ENCODE assay signal across 29 cellular contexts in genomic region chr12:56862264-56862663, GRCh38.
A peak's percentile ranks its signal among the peaks of the same experiment; 100 is the strongest.
DNase-seq lines count a peak whose midpoint lies in the region; ATAC-seq, FAIRE-seq and TF ChIP-seq lines count a peak whose summit lies in the region.
"Had no signal": no experiment of that assay in that cellular context is flagged by ENCODE, and none has a peak within 500 bp of the region (broad histone marks: within the 10 kb centered on the region; RNA-seq: fewer than 3 reads in every experiment).

No MANE protein-coding gene starts in this region.

- 0% methylated on average over 2 of the region's 2 CpGs for WGBS in HepG2 (ENCODE audit: low lambda C conversion rate)
- 80% methylated on average over 2 of the region's 2 CpGs for WGBS in right lobe of liver (ENCODE audit: insufficient coverage, low coverage, low lambda C conversion rate, missing lambda C conversion rate)

- CTCF ChIA-PET in HepG2 (lab: Yijun Ruan, JAX; ENCODE audit: low intra/inter-chr PET ratio, low total read pairs): no interaction called here

- TF ChIP-seq POLR2A in HepG2 (IDR thresholded peaks at IDR 0.05; ENCODE audit: insufficient read depth in 1 of 2, low read depth in 2 of 2, low read length in 2 of 2) (no peak), right lobe of liver (IDR thresholded peaks at IDR 0.05) (no peak)

- BruUV-seq in HepG2 (replicated peaks; lab: Mats Ljungman, UMichigan): no TSS peak

- TF ChIP-seq CTCF in HepG2 (CRISPR knock-in tag; IDR thresholded peaks at IDR 0.05) (no peak), right lobe of liver (IDR thresholded peaks at IDR 0.05) (no peak)

- no peak for DNase-seq in HepG2 (ENCODE audit: low spot score)
- DNase-seq in right lobe of liver: no peak
- DNase-seq: 8988T; ACHN; AML-193; BE2C; C1 segment of cervical spinal cord; Caco-2; Calu3; CD4-positive, alpha-beta memory T cell; CD4-positive, alpha-beta T cell; CD4-positive, CD25-positive, alpha-beta regulatory T cell; CD8-positive, alpha-beta memory T cell; CD8-positive, alpha-beta T cell; COR-L47; DMS 273 treated with DMSO at 0.1 percent for 48 hours; DMS153; DMS53; DMS79; DMS79 treated with DMSO at 0.1 percent for 48 hours; DND-41; EL had no signal

- FAIRE-seq in HepG2 (lab: Jason Lieb, UNC): no peak
- FAIRE-seq: A204.1, A549, D721Med had no signal

- ATAC-seq in HepG2 (no peak), right lobe of liver (no peak)
- ATAC-seq: A549; CD8-positive, alpha-beta T cell had no signal

- no peak overlapping the region for H3K4me3 ChIP-seq in HepG2 (replicated peaks in 1 of 3; ENCODE audit: insufficient read depth in 1 of 3, low read depth in 2 of 3, low read length in 3 of 3)
- no peak overlapping the region for H3K4me3 ChIP-seq in right lobe of liver
- H3K4me3 ChIP-seq: A549; BLaER1 treated with 17β-estradiol and CSF1 and Interleukin-3, amounts not matched to agents 10 nM and 100 nM had no signal

- H3K4me1 ChIP-seq in HepG2 (ENCODE audit: insufficient read depth, low read length) (no peaks in the 10 kb centered on the region), right lobe of liver (peaks cover 0 to 11% (median 5%) of the 10 kb centered on the region in 4 donors)
- H3K4me1 ChIP-seq: A549; BE2C; BLaER1; BLaER1 treated with 17β-estradiol and CSF1 and Interleukin-3, amounts not matched to agents 10 nM and 100 nM; Caco-2 had no signal

- intact Hi-C loops in HepG2 (cut with micrococcal nuclease; ENCODE audit: unreplicated experiment) (no loop called here), right lobe of liver (cut with DNase I) (no loop called here)

- H3K9ac ChIP-seq in HepG2 (ENCODE audit: insufficient read depth, low read depth, low read length): no peak overlapping the region
- H3K9ac ChIP-seq: BLaER1; BLaER1 treated with 17β-estradiol and CSF1 and Interleukin-3, amounts not matched to agents 10 nM and 100 nM had no signal

- no peak for TF ChIP-seq RAD21 in HepG2 (CRISPR knock-in tag; IDR thresholded peaks at IDR 0.05)

- peaks cover 54% of the 10 kb centered on the region for H3K9me3 ChIP-seq in HepG2 (ENCODE audit: low read length)
- H3K9me3 ChIP-seq in right lobe of liver: peaks cover 0 to 24% (median 11%) of the 10 kb centered on the region in 4 donors
- H3K9me3 ChIP-seq: BE2C had no signal

- in situ Hi-C loops in HepG2 (cut with HindIII; ENCODE audit: extremely low pct_ligation_motif_present, low pct_unique_long_range_greater_than_20kb): no loop called here

- no peaks in the 10 kb centered on the region for H3K36me3 ChIP-seq in HepG2 (replicated peaks in 1 of 2; ENCODE audit: control insufficient read depth in 1 of 2, insufficient read depth in 2 of 2, low read length in 2 of 2)
- H3K36me3 ChIP-seq in right lobe of liver: no peaks in the 10 kb centered on the region
- H3K36me3 ChIP-seq: BE2C, BLaER1 had no signal

- H3K27ac ChIP-seq in HepG2 (ENCODE audit: extremely low read length, insufficient read depth, low read length): no peak overlapping the region
- no peak overlapping the region for H3K27ac ChIP-seq in right lobe of liver
- H3K27ac ChIP-seq: 22Rv1; A549; BLaER1; BLaER1 treated with 17β-estradiol and CSF1 and Interleukin-3, amounts not matched to agents 10 nM and 100 nM; C4-2B had no signal

- POLR2A ChIA-PET in HepG2 (lab: Yijun Ruan, JAX): no interaction called here

- H3K79me2 ChIP-seq in HepG2 (ENCODE audit: insufficient read depth, low read length): no peaks in the 10 kb centered on the region

- H3K27me3 ChIP-seq in HepG2 (ENCODE audit: control insufficient read depth in 1 of 2, insufficient read depth in 2 of 2, low read length in 2 of 2) (no peaks in the 10 kb centered on the region), right lobe of liver (no peaks in the 10 kb centered on the region)
- H3K27me3 ChIP-seq: BE2C; BLaER1; BLaER1 treated with 17β-estradiol and CSF1 and Interleukin-3, amounts not matched to agents 10 nM and 100 nM had no signal

- no peak overlapping the region for H3K4me2 ChIP-seq in HepG2 (ENCODE audit: low read depth, low read length)
- H3K4me2 ChIP-seq: A549; BLaER1; BLaER1 treated with 17β-estradiol and CSF1 and Interleukin-3, amounts not matched to agents 10 nM and 100 nM had no signal

- TF ChIP-seq EP300 in HepG2 (IDR thresholded peaks at IDR 0.05; ENCODE audit: low read depth in 2 of 2, low read length in 2 of 2): no peak
- TF ChIP-seq EP300 in HepG2 (CRISPR knock-in tag; IDR thresholded peaks at IDR 0.05; ENCODE audit: borderline replicate concordance): no peak

- no peaks in the 10 kb centered on the region for H4K20me1 ChIP-seq in HepG2 (ENCODE audit: insufficient read depth, low read length)
- H4K20me1 ChIP-seq: BLaER1; BLaER1 treated with 17β-estradiol and CSF1 and Interleukin-3, amounts not matched to agents 10 nM and 100 nM had no signal

- no peak overlapping the region for H2AFZ ChIP-seq in HepG2 (ENCODE audit: low read length)

TF ChIP-seq in HepG2, 621 proteins besides CTCF, POLR2A, EP300 and RAD21:
- TF ChIP-seq ZNF564 (CRISPR knock-in tag; IDR thresholded peaks at IDR 0.05) (peak; percentile 92; the same call in 1 of the 2 replicates), SKI (IDR thresholded peaks at IDR 0.05; ENCODE audit: partially characterized antibody) (no peak)
